Comparison of ENCODE assay signal across 8 cellular contexts in the genomic region with DNA sequence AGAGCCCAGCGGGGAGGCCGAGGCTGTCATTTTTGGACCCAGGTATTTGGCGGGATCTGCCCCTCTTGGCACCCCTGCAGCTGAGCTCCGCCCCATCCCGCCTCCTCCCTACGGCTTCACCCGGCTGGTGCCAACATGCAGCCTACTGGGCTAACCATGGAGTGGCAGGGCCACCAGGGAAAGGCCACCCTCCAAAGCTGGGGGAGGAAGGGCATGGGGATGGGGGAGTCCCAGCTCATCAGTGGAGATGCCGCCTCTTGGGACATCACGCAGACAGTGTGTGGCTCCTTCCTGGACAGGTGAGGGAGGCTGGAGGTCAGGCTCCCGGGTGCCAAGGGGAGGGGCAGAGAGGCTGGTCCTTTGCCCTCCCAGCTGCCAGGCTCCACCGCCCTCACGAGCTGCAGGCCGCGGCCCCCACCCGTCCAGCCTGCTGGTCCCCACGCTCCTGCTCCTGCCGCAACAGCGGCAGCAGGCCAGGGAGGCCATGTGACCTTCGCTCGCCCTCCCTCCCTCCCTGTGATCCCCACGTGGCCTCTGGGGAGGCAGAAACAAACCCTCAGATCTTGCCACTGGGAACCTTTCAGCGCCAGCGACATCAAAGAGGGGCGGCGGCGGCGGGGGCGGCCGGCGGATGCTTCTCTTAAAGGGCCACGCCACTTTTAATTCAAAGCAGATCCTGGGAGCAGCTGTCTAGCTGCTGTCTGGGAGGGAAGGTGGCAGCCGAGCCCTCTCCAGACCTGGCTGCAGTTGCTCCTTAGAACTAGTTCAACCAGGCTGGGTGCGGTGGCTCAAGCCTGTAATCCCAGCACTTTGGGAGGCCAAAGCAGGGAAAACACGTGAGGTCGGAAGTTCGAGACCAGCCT. TPM values are rescaled to one million over a fixed set of nuclear protein-coding genes. Genes with fewer than 3 reads are reported as not detected.
DNase-seq lines count a peak whose midpoint lies in the region; ATAC-seq and TF ChIP-seq lines count a peak whose summit lies in the region.

No MANE protein-coding gene starts in this region.

- 17% methylated on average over 36 of the region's 36 CpGs for WGBS in thymus

- peak overlapping the region; percentile 43 for H2AFZ ChIP-seq in parathyroid adenoma

- DNase-seq in DMS 273 (lab: John Stamatoyannopoulos, UW; ENCODE audit: unreplicated experiment) (peak; percentile 95), Peyer's patch (peak; percentile 83 to 93 (median 88)), germinal center (ENCODE audit: low spot score) (peak; percentile 81)
- DNase-seq in activated effector memory CD4-positive, alpha-beta T cell treated with anti-CD3 and anti-CD28 coated beads, Interleukin-2, amount 50 U/mL, for 16 hours: peak; percentile 95

- H3K4me3 ChIP-seq in Peyer's patch (peak overlapping the region; percentile 16 to 40 (median 19)), parathyroid adenoma (ENCODE audit: low read depth, low read length) (peak overlapping the region; percentile 19), thymus (ENCODE audit: low read length) (peak overlapping the region; percentile 49)

- peaks cover 7 to 22% (median 19%) of the 10 kb centered on the region in 4 donors for H3K4me1 ChIP-seq in Peyer's patch
- peaks cover 11% of the 10 kb centered on the region for H3K4me1 ChIP-seq in parathyroid adenoma
- H3K4me1 ChIP-seq in thymus (ENCODE audit: control insufficient read depth, insufficient read depth, low read length): peaks cover 23% of the 10 kb centered on the region

- H3K9ac ChIP-seq in parathyroid adenoma: no peak overlapping the region

- no peaks in the 10 kb centered on the region for H3K9me3 ChIP-seq in Peyer's patch
- H3K9me3 ChIP-seq in parathyroid adenoma (ENCODE audit: control insufficient read depth, low read length): no peaks in the 10 kb centered on the region
- no peaks in the 10 kb centered on the region for H3K9me3 ChIP-seq in thymus (ENCODE audit: control insufficient read depth)

- peak; percentile 41 for ATAC-seq in HG03565 (IDR thresholded peaks at IDR 0.05; ENCODE audit: unreplicated experiment)
- ATAC-seq in HG03378 (IDR thresholded peaks at IDR 0.05; ENCODE audit: unreplicated experiment): no peak

- H3K27me3 ChIP-seq in Peyer's patch (no peaks in the 10 kb centered on the region), parathyroid adenoma (ENCODE audit: control insufficient read depth, insufficient read depth, low read length) (no peaks in the 10 kb centered on the region), thymus (ENCODE audit: control insufficient read depth, insufficient read depth) (peaks cover 18% of the 10 kb centered on the region)

- no peaks in the 10 kb centered on the region for H3K79me2 ChIP-seq in parathyroid adenoma

- H3K27ac ChIP-seq in Peyer's patch: peak overlapping the region; percentile 3 to 63 (median 22)
- no peak overlapping the region for H3K27ac ChIP-seq in parathyroid adenoma
- H3K27ac ChIP-seq in thymus (ENCODE audit: low read depth): peak overlapping the region; percentile 89

- TF ChIP-seq POLR2A in Peyer's patch (IDR thresholded peaks at IDR 0.05): no peak

- H3K36me3 ChIP-seq in Peyer's patch (no peaks in the 10 kb centered on the region), parathyroid adenoma (ENCODE audit: control insufficient read depth, insufficient read depth, low read length) (no peaks in the 10 kb centered on the region), thymus (ENCODE audit: control insufficient read depth, insufficient read depth) (no peaks in the 10 kb centered on the region)

- no peak for TF ChIP-seq CTCF in Peyer's patch (IDR thresholded peaks at IDR 0.05)
- no peak for TF ChIP-seq CTCF in parathyroid adenoma (IDR thresholded peaks at IDR 0.05)

- H3K4me2 ChIP-seq in parathyroid adenoma (ENCODE audit: low read length): peak overlapping the region; percentile 51

RNA-seq across cellular contexts. Expression of a gene that starts 6.8 kb away (rescaled TPM):
- 1 to 10 TPM in 1 of 4 donors, not detected in 3; 1.2 TPM for total RNA-seq in Peyer's patch
- 0.25 TPM for polyA plus RNA-seq in thymus

RNA-seq across cellular contexts. Expression of a gene that starts 9.7 kb away (rescaled TPM):
- total RNA-seq in Peyer's patch: 10 to 100 TPM; 31.6 to 70.1 (median 49.9) TPM
- polyA plus RNA-seq in thymus: 57.6 TPM

RNA-seq across cellular contexts. Expression of a gene that starts 20.7 kb away (rescaled TPM):
- total RNA-seq in Peyer's patch: under 1 TPM in 1 of 4 donors, not detected in 3; 0.76 TPM
- polyA plus RNA-seq in thymus: 0.07 TPM

RNA-seq across cellular contexts. Expression of a gene that starts 30.7 kb away (rescaled TPM):
- 10 to 100 TPM in 3 of 4 donors, 1 to 10 TPM in 1; 2.4 to 21.5 (median 20.2) TPM for total RNA-seq in Peyer's patch
- 2.9 TPM for polyA plus RNA-seq in thymus

RNA-seq across cellular contexts. Expression of a gene that starts 40.2 kb away (rescaled TPM):
- 10 to 100 TPM; 19.8 to 38.3 (median 34.4) TPM for total RNA-seq in Peyer's patch
- 7.3 TPM for polyA plus RNA-seq in thymus
